ENCODE assay signal across 15 cellular contexts in the genomic region with DNA sequence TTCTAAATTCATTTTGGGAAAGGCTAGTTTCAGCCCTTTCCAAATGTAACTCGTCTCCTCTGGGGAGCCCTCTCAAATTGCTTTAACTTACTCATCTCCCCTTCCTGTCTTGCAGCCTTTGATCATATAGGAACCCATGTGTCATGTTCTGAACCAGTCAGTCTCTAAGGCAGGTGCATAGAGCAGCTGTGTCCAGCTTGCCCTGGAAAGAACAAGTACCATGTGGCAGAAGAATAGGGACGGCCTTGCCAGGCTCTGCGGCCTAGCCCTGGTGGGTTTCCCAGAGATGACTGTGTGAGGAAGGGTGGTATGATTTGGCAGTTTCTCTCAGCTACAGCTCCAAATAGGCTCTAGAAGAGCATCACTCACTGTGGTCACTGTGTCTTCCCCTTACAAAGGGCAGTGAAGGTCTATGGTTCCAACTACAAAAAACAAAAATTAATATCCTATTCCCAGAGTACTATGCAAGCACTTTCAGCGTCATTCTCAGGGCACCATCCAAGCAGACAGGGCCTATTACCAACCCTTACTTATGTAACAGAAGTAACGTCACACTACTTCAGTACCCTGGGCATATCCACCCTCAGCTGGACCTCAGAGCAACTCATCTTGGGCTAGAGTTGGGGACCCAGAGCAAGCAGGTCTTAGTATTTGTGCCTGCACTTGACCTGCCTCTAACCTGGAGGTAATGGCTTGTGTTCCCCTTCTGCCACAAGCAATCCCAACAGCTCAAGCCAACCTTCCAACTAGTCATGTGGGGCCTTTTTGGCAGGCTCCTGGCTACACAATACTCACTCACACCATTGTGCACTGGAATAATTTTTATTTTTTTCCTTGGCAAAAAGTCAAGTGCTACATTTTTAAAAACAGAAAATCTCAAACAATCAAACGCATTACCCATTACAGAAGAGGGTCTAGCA. TPM values are rescaled to one million over a fixed set of nuclear protein-coding genes. Genes with fewer than 3 reads are reported as not detected.
DNase-seq lines count a peak whose midpoint lies in the region; ATAC-seq and TF ChIP-seq lines count a peak whose summit lies in the region.
"Had no signal": no experiment of that assay in that cellular context is flagged by ENCODE, and none has a peak within 500 bp of the region (broad histone marks: within the 10 kb centered on the region; RNA-seq: fewer than 3 reads in every experiment).

No MANE protein-coding gene starts in this region.

- H3K36me3 ChIP-seq in skeletal muscle tissue (ENCODE audit: control insufficient read depth in 3 of 3, insufficient read depth in 3 of 3, low read length in 3 of 3) (peaks cover 10 to 30% (median 22%) of the 10 kb centered on the region in 3 donors), thyroid gland (peaks cover 39 to 44% of the 10 kb centered on the region in 2 donors)

- TF ChIP-seq POLR2A in thyroid gland (IDR thresholded peaks at IDR 0.05) = no peak

- no peaks in the 10 kb centered on the region for H3K27me3 Mint-ChIP-seq in activated T-helper 17 cell treated with anti-CD3 and anti-CD28 coated beads, Interleukin-2, amount 50 U/mL, for 72 hours
- H3K27me3 Mint-ChIP-seq: CD4-positive, alpha-beta T cell; type B pancreatic cell had no signal

- H3K4me1 ChIP-seq in skeletal muscle tissue (ENCODE audit: control insufficient read depth in 3 of 3, insufficient read depth in 3 of 3, low read length in 3 of 3) (peaks cover 28 to 33% (median 30%) of the 10 kb centered on the region in 3 donors), thyroid gland (no peaks in the 10 kb centered on the region)
- H3K4me1 ChIP-seq: HAP-1, SJSA1 had no signal

- H3K9ac ChIP-seq in skeletal muscle tissue (ENCODE audit: low read depth in 1 of 3, low read length in 3 of 3) = no peak overlapping the region
- H3K9ac ChIP-seq: KMS-11 had no signal

- H3K27me3 ChIP-seq in skeletal muscle tissue (ENCODE audit: control insufficient read depth in 3 of 3, insufficient read depth in 3 of 3, low read length in 3 of 3) = no peaks in the 10 kb centered on the region
- H3K27me3 ChIP-seq in thyroid gland = no peaks in the 10 kb centered on the region
- H3K27me3 ChIP-seq: SJSA1 had no signal

- H3K4me1 Mint-ChIP-seq in activated T-helper 17 cell treated with anti-CD3 and anti-CD28 coated beads, Interleukin-2, amount 50 U/mL, for 72 hours = no peaks in the 10 kb centered on the region

- TF ChIP-seq CTCF in thyroid gland (IDR thresholded peaks at IDR 0.05) = no peak

- no peak overlapping the region for H3K4me3 Mint-ChIP-seq in activated T-helper 17 cell treated with anti-CD3 and anti-CD28 coated beads, Interleukin-2, amount 50 U/mL, for 72 hours
- H3K4me3 Mint-ChIP-seq: CD4-positive, alpha-beta T cell; type B pancreatic cell had no signal

- WGBS in thyroid gland, 2 donors = 93 to 95% methylated on average over 5 to 6 of the region's 6 CpGs

- DNase-seq in HCEC 1CT (peak; percentile 24), hippocampal formation (lab: John Stamatoyannopoulos, UW) (peak; percentile 12 to 14), thyroid gland (no peak), NCI-H2107 treated with DMSO at 0.1 percent for 48 hours (lab: John Stamatoyannopoulos, UW; ENCODE audit: unreplicated experiment) (no peak), NCI-H1092 (lab: John Stamatoyannopoulos, UW) (no peak), DMS153 treated with DMSO at 0.1 percent for 48 hours (lab: John Stamatoyannopoulos, UW; ENCODE audit: unreplicated experiment) (no peak)
- DNase-seq: CD4-positive, alpha-beta T cell; NCI-H2171 treated with DMSO at 0.1 percent for 48 hours had no signal

- no peaks in the 10 kb centered on the region for H3K9me3 ChIP-seq in skeletal muscle tissue (ENCODE audit: control insufficient read depth in 3 of 3, low read length in 3 of 3)
- H3K9me3 ChIP-seq in thyroid gland = no peaks in the 10 kb centered on the region
- H3K9me3 ChIP-seq: HAP-1, SJSA1 had no signal

- ATAC-seq in activated T-helper 17 cell treated with anti-CD3 and anti-CD28 coated beads, Interleukin-2, amount 50 U/mL, for 72 hours (replicated peaks) = peak; percentile 82

- intact Hi-C loops in thyroid gland (cut with DNase I) = no loop called here

- H3K4me3 ChIP-seq in skeletal muscle tissue (ENCODE audit: low read length in 3 of 3) (peak overlapping the region in 1 of 3 donors; percentile 9), thyroid gland (replicated peaks in 1 of 3) (no peak overlapping the region)
- H3K4me3 ChIP-seq: HAP-1, SJSA1 had no signal

- H3K27ac Mint-ChIP-seq in activated T-helper 17 cell treated with anti-CD3 and anti-CD28 coated beads, Interleukin-2, amount 50 U/mL, for 72 hours = peak overlapping the region; percentile 3
- H3K27ac Mint-ChIP-seq: type B pancreatic cell had no signal

- peak overlapping the region; percentile 83 for H3K27ac ChIP-seq in skeletal muscle tissue (ENCODE audit: low read depth, low read length)
- peak overlapping the region in 1 of 3 donors; percentile 36 for H3K27ac ChIP-seq in thyroid gland
- H3K27ac ChIP-seq: epithelial cell of prostate, KMS-11, SJSA1 had no signal

- peaks cover 54% of the 10 kb centered on the region for H3K36me3 Mint-ChIP-seq in activated T-helper 17 cell treated with anti-CD3 and anti-CD28 coated beads, Interleukin-2, amount 50 U/mL, for 72 hours (ENCODE audit: low read depth)

- H3K9me3 Mint-ChIP-seq in activated T-helper 17 cell treated with anti-CD3 and anti-CD28 coated beads, Interleukin-2, amount 50 U/mL, for 72 hours = no peaks in the 10 kb centered on the region
- H3K9me3 Mint-ChIP-seq: CD4-positive, alpha-beta T cell; type B pancreatic cell had no signal

RNA-seq across cellular contexts. Expression of gene UBAP2, which starts 37.2 kb away (rescaled TPM):
- total RNA-seq in activated T-helper 17 cell treated with anti-CD3 and anti-CD28 coated beads, Interleukin-2, amount 50 U/mL, for 72 hours = 10 to 100 TPM; 45.7 to 57.0 TPM
- total RNA-seq in skeletal muscle tissue (121 TPM), thyroid gland (10 to 100 TPM; 30.3 to 48.5 (median 35.5) TPM)

RNA-seq across cellular contexts. Expression of gene DCAF12, which starts 40.7 kb away (rescaled TPM):
- 10 to 100 TPM; 30.4 to 36.6 TPM for total RNA-seq in activated T-helper 17 cell treated with anti-CD3 and anti-CD28 coated beads, Interleukin-2, amount 50 U/mL, for 72 hours
- 36.5 TPM for total RNA-seq in skeletal muscle tissue
- total RNA-seq in thyroid gland = 10 to 100 TPM; 28.1 to 32.5 (median 31.6) TPM

Comparison
In these comparisons a context has a peak if more than half of its experiments do, and no peak if none do; other contexts are left out.
1. DNase-seq: peak in HCEC 1CT (single experiment) and hippocampal formation (2 of 2); none in thyroid gland (0 of 2), NCI-H2107 treated with DMSO at 0.1 percent for 48 hours (single experiment), NCI-H1092 (single experiment) and DMS153 treated with DMSO at 0.1 percent for 48 hours (single experiment).